In genomic region chr22:21807545-21807944, GRCh38 we compare ENCODE assay signal across 17 cellular contexts. TPM values are rescaled to one million over a fixed set of nuclear protein-coding genes. Genes with fewer than 3 reads are reported as not detected.
DNase-seq lines count a peak whose midpoint lies in the region; ATAC-seq and TF ChIP-seq lines count a peak whose summit lies in the region.
"Had no signal": no experiment of that assay in that cellular context is flagged by ENCODE, and none has a peak within 500 bp of the region (broad histone marks: within the 10 kb centered on the region; RNA-seq: fewer than 3 reads in every experiment).

No MANE protein-coding gene starts in this region.

- DNase-seq in natural killer cell (no peak), adipocyte (ENCODE audit: low read depth) (peak; percentile 37), immature natural killer cell (no peak), heart left ventricle (no peak), NAMALWA (ENCODE audit: low spot score) (no peak), NCI-H2081 (lab: John Stamatoyannopoulos, UW) (no peak)
- DNase-seq in natural killer cell treated with Interleukin-12 subunit alpha and Interleukin-12 subunit beta and Interleukin-15 and Interleukin-18, amount 100 ng/mL, for 72 hours (ENCODE audit: low spot score): no peak
- DNase-seq: activated CD4-positive, alpha-beta T cell treated with anti-CD3 and anti-CD28 coated beads, Interleukin-2, amount 50 U/mL, for 4 hours; aorta; foreskin fibroblast; MV-4-11; NCI-H446; OCI-M1; stimulated activated CD4-positive, alpha-beta T cell treated with anti-CD3 and anti-CD28 coated beads, Interleukin-4, amount 100 ng/mL, for 1 hour; transverse colon had no signal

- H3K4me1 Mint-ChIP-seq in natural killer cell (peaks cover 49 to 65% of the 10 kb centered on the region in 2 donors), immature natural killer cell (peaks cover 48 to 78% of the 10 kb centered on the region in 2 donors)
- H3K4me1 Mint-ChIP-seq in natural killer cell treated with Interleukin-12 subunit alpha and Interleukin-12 subunit beta and Interleukin-15 and Interleukin-18, amount 100 ng/mL, for 72 hours (ENCODE audit: low read depth in 2 of 2): peaks cover 30 to 45% of the 10 kb centered on the region in 2 donors

- ATAC-seq in natural killer cell (no peak), GM18520 (IDR thresholded peaks at IDR 0.05; ENCODE audit: unreplicated experiment) (no peak), heart left ventricle (no peak)
- ATAC-seq in natural killer cell treated with Interleukin-12 subunit alpha and Interleukin-12 subunit beta and Interleukin-15 and Interleukin-18, amount 100 ng/mL, for 72 hours: no peak
- ATAC-seq: HCT116 had no signal

- H3K4me1 ChIP-seq in adipocyte (ENCODE audit: control insufficient read depth, insufficient read depth, low read length): peaks cover 8% of the 10 kb centered on the region
- H3K4me1 ChIP-seq in heart left ventricle: peaks cover 0 to 19% (median 7%) of the 10 kb centered on the region in 12 donors

- H3K9me3 ChIP-seq in adipocyte (ENCODE audit: control insufficient read depth, low read length) (no peaks in the 10 kb centered on the region), heart left ventricle (peaks cover 0 to 6% (median 0%) of the 10 kb centered on the region in 12 donors)
- H3K9me3 ChIP-seq: transverse colon had no signal

- intact Hi-C loops in natural killer cell (cut with micrococcal nuclease): no loop called here
- intact Hi-C loops in heart left ventricle (cut with DNase I): loop anchor here in 2 of 10 donors (10.0 kb wide), 2 partner anchors 47 to 57 kb away; partner anchors contain the start of gene MAPK1 (in 1 of the 2)

- TF ChIP-seq POLR2A in heart left ventricle (IDR thresholded peaks at IDR 0.05): no peak

- TF ChIP-seq CTCF in natural killer cell (IDR thresholded peaks at IDR 0.05) (no peak), heart left ventricle (IDR thresholded peaks at IDR 0.05) (no peak)

- H3K4me3 Mint-ChIP-seq in natural killer cell (no peak overlapping the region), immature natural killer cell (no peak overlapping the region)
- H3K4me3 Mint-ChIP-seq in natural killer cell treated with Interleukin-12 subunit alpha and Interleukin-12 subunit beta and Interleukin-15 and Interleukin-18, amount 100 ng/mL, for 72 hours: no peak overlapping the region

- no peaks in the 10 kb centered on the region for H3K27me3 ChIP-seq in adipocyte (replicated peaks; ENCODE audit: control insufficient read depth, insufficient read depth, low read length)
- no peaks in the 10 kb centered on the region for H3K27me3 ChIP-seq in heart left ventricle
- H3K27me3 ChIP-seq: transverse colon had no signal

- H3K27me3 Mint-ChIP-seq in natural killer cell (ENCODE audit: low read depth in 2 of 2): no peaks in the 10 kb centered on the region
- no peaks in the 10 kb centered on the region for H3K27me3 Mint-ChIP-seq in natural killer cell treated with Interleukin-12 subunit alpha and Interleukin-12 subunit beta and Interleukin-15 and Interleukin-18, amount 100 ng/mL, for 72 hours
- peaks cover 0 to 2% (median 1%) of the 10 kb centered on the region in 3 donors for H3K27me3 Mint-ChIP-seq in immature natural killer cell (ENCODE audit: low read depth in 3 of 3)

- H3K9me3 Mint-ChIP-seq in natural killer cell: no peaks in the 10 kb centered on the region
- H3K9me3 Mint-ChIP-seq in natural killer cell treated with Interleukin-12 subunit alpha and Interleukin-12 subunit beta and Interleukin-15 and Interleukin-18, amount 100 ng/mL, for 72 hours: no peaks in the 10 kb centered on the region
- H3K9me3 Mint-ChIP-seq in immature natural killer cell: no peaks in the 10 kb centered on the region

- no peak overlapping the region for H3K27ac ChIP-seq in heart left ventricle
- H3K27ac ChIP-seq: transverse colon had no signal

- 53 to 64% (median 57%) methylated on average over 5 of the region's 5 CpGs for WGBS in heart left ventricle, 4 donors

- H3K36me3 ChIP-seq in adipocyte (ENCODE audit: control insufficient read depth, insufficient read depth, low read length, severe bottlenecking) (peaks cover 47% of the 10 kb centered on the region), heart left ventricle (peaks cover 0 to 52% (median 48%) of the 10 kb centered on the region in 9 donors)

- H3K27ac Mint-ChIP-seq in natural killer cell (peak overlapping the region; percentile 73 to 76), immature natural killer cell (peak overlapping the region; percentile 2 to 79 (median 48))
- peak overlapping the region in 1 of 2 donors; percentile 64 for H3K27ac Mint-ChIP-seq in natural killer cell treated with Interleukin-12 subunit alpha and Interleukin-12 subunit beta and Interleukin-15 and Interleukin-18, amount 100 ng/mL, for 72 hours

- peaks cover 14% of the 10 kb centered on the region for H3K36me3 Mint-ChIP-seq in natural killer cell
- H3K36me3 Mint-ChIP-seq in natural killer cell treated with Interleukin-12 subunit alpha and Interleukin-12 subunit beta and Interleukin-15 and Interleukin-18, amount 100 ng/mL, for 72 hours: peaks cover 18% of the 10 kb centered on the region
- H3K36me3 Mint-ChIP-seq in immature natural killer cell: peaks cover 11 to 22% (median 11%) of the 10 kb centered on the region in 3 donors

- H3K4me3 ChIP-seq in adipocyte (ENCODE audit: low read length) (no peak overlapping the region), heart left ventricle (no peak overlapping the region)
- H3K4me3 ChIP-seq: transverse colon had no signal

- H3K9ac ChIP-seq in adipocyte (ENCODE audit: low read length): no peak overlapping the region

RNA-seq across cellular contexts. Expression of gene MAPK1, which starts 59.9 kb away (rescaled TPM):
- total RNA-seq in natural killer cell (100 to 1,000 TPM; 189 to 246 (median 214) TPM), heart left ventricle (100 to 1,000 TPM in 6 of 9 donors, 10 to 100 TPM in 3; 30.1 to 140 (median 106) TPM)
- total RNA-seq in natural killer cell treated with Interleukin-12 subunit alpha and Interleukin-12 subunit beta and Interleukin-15 and Interleukin-18, amount 100 ng/mL, for 72 hours: 100 to 1,000 TPM; 168 to 176 TPM
- polyA plus RNA-seq in immature natural killer cell (100 to 1,000 TPM; 151 to 168 (median 162) TPM), heart left ventricle (10 to 100 TPM in 1 of 2 donors, 1 to 10 TPM in 1; 8.0 to 31.8 TPM)
